8 cellular contexts compared by ENCODE assay signal in the genomic region with DNA sequence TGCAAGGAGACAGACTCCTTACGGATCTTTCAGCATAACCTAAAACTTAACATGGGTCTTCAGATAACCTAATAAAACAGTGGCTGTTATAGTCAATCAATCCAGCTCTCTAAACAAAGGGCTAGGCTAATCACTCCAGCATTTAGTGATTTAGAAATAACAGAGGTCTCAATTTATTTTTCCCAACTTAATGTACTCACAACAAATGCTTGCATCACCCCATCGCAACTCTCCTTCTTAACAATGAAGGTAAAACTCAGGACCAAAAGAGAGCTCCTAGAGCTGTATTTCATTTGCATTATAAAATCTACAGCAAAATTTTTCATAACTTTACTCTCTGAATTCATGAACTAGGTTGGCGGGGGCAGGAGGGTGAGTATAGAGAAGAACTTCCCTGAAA. TPM values are rescaled to one million over a fixed set of nuclear protein-coding genes. Genes with fewer than 3 reads are reported as not detected.
DNase-seq lines count a peak whose midpoint lies in the region; ATAC-seq and TF ChIP-seq lines count a peak whose summit lies in the region.

No MANE protein-coding gene starts in this region.

- no peak for TF ChIP-seq CTCF in suprapubic skin (IDR thresholded peaks at IDR 0.05)

- 64% methylated on average over 3 of the region's 3 CpGs for WGBS in suprapubic skin
- WGBS in aorta, 2 donors, result 62 to 63% methylated on average over 3 of the region's 3 CpGs

- no peak for ATAC-seq in activated CD8-positive, alpha-beta memory T cell treated with anti-CD3 and anti-CD28 coated beads, Interleukin-2, amount 10 ng/mL, durations not matched to agents 7 days and 5 days
- ATAC-seq in activated T-helper 17 cell treated with anti-CD3 and anti-CD28 coated beads, Interleukin-2, amount 50 U/mL, for 72 hours (replicated peaks), result no peak
- no peak for ATAC-seq in aorta (ENCODE audit: low FRiP score)

- H3K36me3 ChIP-seq in suprapubic skin (no peaks in the 10 kb centered on the region), aorta (ENCODE audit: control insufficient read depth in 1 of 2, insufficient read depth in 2 of 2, low read length in 1 of 2) (no peaks in the 10 kb centered on the region)

- CTCF ChIA-PET in activated CD8-positive, alpha-beta memory T cell treated with anti-CD3 and anti-CD28 coated beads, Interleukin-2, amount 10 ng/mL, durations not matched to agents 7 days and 5 days (lab: Charles Lee), result interaction anchor here (0.7 to 1.9 kb wide), 5 partner anchors 9 to 273 kb away, joined by 3 to 4 read pairs (median 4); a partner anchor contains a TSS

- H3K4me1 ChIP-seq in suprapubic skin (peaks cover 39% of the 10 kb centered on the region), aorta (ENCODE audit: control insufficient read depth in 1 of 2, insufficient read depth in 2 of 2, low read length in 2 of 2) (no peaks in the 10 kb centered on the region)

- peak overlapping the region; percentile 96 for H3K27ac Mint-ChIP-seq in activated CD8-positive, alpha-beta memory T cell treated with anti-CD3 and anti-CD28 coated beads, Interleukin-2, amount 10 ng/mL, durations not matched to agents 7 days and 5 days
- peak overlapping the region; percentile 94 for H3K27ac Mint-ChIP-seq in activated T-helper 17 cell treated with anti-CD3 and anti-CD28 coated beads, Interleukin-2, amount 50 U/mL, for 72 hours
- peak overlapping the region; percentile 90 to 99 (median 98) for H3K27ac Mint-ChIP-seq in immature natural killer cell

- no peak for DNase-seq in activated CD8-positive, alpha-beta memory T cell treated with anti-CD3 and anti-CD28 coated beads, Interleukin-2, amount 10 ng/mL, durations not matched to agents 7 days and 5 days
- no peak for DNase-seq in activated CD8-positive, alpha-beta memory T cell treated with anti-CD3 and anti-CD28 coated beads for 24 hours
- DNase-seq in immature natural killer cell (no peak), suprapubic skin (ENCODE audit: low spot score in 2 of 2) (no peak), NCI-H524 treated with DMSO at 0.1 percent for 48 hours (lab: John Stamatoyannopoulos, UW) (no peak), posterior cingulate gyrus (no peak), aorta (no peak)

- H3K27me3 ChIP-seq in suprapubic skin, result no peaks in the 10 kb centered on the region
- H3K27me3 ChIP-seq in aorta (ENCODE audit: control insufficient read depth in 1 of 2, insufficient read depth in 2 of 2, low read length in 1 of 2), result no peaks in the 10 kb centered on the region

- peaks cover 48% of the 10 kb centered on the region for H3K4me1 Mint-ChIP-seq in activated CD8-positive, alpha-beta memory T cell treated with anti-CD3 and anti-CD28 coated beads, Interleukin-2, amount 10 ng/mL, durations not matched to agents 7 days and 5 days
- peaks cover 29% of the 10 kb centered on the region for H3K4me1 Mint-ChIP-seq in activated T-helper 17 cell treated with anti-CD3 and anti-CD28 coated beads, Interleukin-2, amount 50 U/mL, for 72 hours
- peaks cover 64 to 81% of the 10 kb centered on the region in 2 donors for H3K4me1 Mint-ChIP-seq in immature natural killer cell

- H3K9me3 ChIP-seq in suprapubic skin (no peaks in the 10 kb centered on the region), aorta (ENCODE audit: control insufficient read depth, low read length) (no peaks in the 10 kb centered on the region)

- peaks cover 14% of the 10 kb centered on the region for H3K36me3 Mint-ChIP-seq in activated CD8-positive, alpha-beta memory T cell treated with anti-CD3 and anti-CD28 coated beads, Interleukin-2, amount 10 ng/mL, durations not matched to agents 7 days and 5 days
- H3K36me3 Mint-ChIP-seq in activated T-helper 17 cell treated with anti-CD3 and anti-CD28 coated beads, Interleukin-2, amount 50 U/mL, for 72 hours (ENCODE audit: low read depth), result no peaks in the 10 kb centered on the region
- H3K36me3 Mint-ChIP-seq in immature natural killer cell, result no peaks in the 10 kb centered on the region

- no peak overlapping the region for H3K27ac ChIP-seq in suprapubic skin
- no peak overlapping the region for H3K27ac ChIP-seq in aorta (ENCODE audit: low read depth in 1 of 2, low read length in 2 of 2)

- no peak for TF ChIP-seq POLR2A in suprapubic skin (IDR thresholded peaks at IDR 0.05)

- H3K4me3 Mint-ChIP-seq in activated CD8-positive, alpha-beta memory T cell treated with anti-CD3 and anti-CD28 coated beads, Interleukin-2, amount 10 ng/mL, durations not matched to agents 7 days and 5 days, result peak overlapping the region; percentile 86
- peak overlapping the region; percentile 94 for H3K4me3 Mint-ChIP-seq in activated T-helper 17 cell treated with anti-CD3 and anti-CD28 coated beads, Interleukin-2, amount 50 U/mL, for 72 hours
- H3K4me3 Mint-ChIP-seq in immature natural killer cell, result peak overlapping the region; percentile 95 to 96 (median 96)

- intact Hi-C loops in posterior cingulate gyrus (cut with DNase I), result loop anchor here (10.0 kb wide), 1 partner anchor 575 kb away; a partner anchor contains a TSS
- intact Hi-C loops in aorta (cut with DNase I), result no loop called here

- H3K4me3 ChIP-seq in suprapubic skin (peak overlapping the region; percentile 90), aorta (ENCODE audit: low read length in 2 of 2) (peak overlapping the region in 1 of 2 donors; percentile 68)

- H3K27me3 Mint-ChIP-seq in activated CD8-positive, alpha-beta memory T cell treated with anti-CD3 and anti-CD28 coated beads, Interleukin-2, amount 10 ng/mL, durations not matched to agents 7 days and 5 days, result no peaks in the 10 kb centered on the region
- H3K27me3 Mint-ChIP-seq in activated T-helper 17 cell treated with anti-CD3 and anti-CD28 coated beads, Interleukin-2, amount 50 U/mL, for 72 hours, result no peaks in the 10 kb centered on the region
- peaks cover 6 to 10% (median 7%) of the 10 kb centered on the region in 3 donors for H3K27me3 Mint-ChIP-seq in immature natural killer cell (ENCODE audit: low read depth in 3 of 3)

- H3K9me3 Mint-ChIP-seq in activated CD8-positive, alpha-beta memory T cell treated with anti-CD3 and anti-CD28 coated beads, Interleukin-2, amount 10 ng/mL, durations not matched to agents 7 days and 5 days (ENCODE audit: low read depth), result no peaks in the 10 kb centered on the region
- H3K9me3 Mint-ChIP-seq in activated T-helper 17 cell treated with anti-CD3 and anti-CD28 coated beads, Interleukin-2, amount 50 U/mL, for 72 hours, result no peaks in the 10 kb centered on the region
- no peaks in the 10 kb centered on the region for H3K9me3 Mint-ChIP-seq in immature natural killer cell

- no peak for TF ChIP-seq EP300 in suprapubic skin (IDR thresholded peaks at IDR 0.05)

RNA-seq across cellular contexts. Expression of a gene that starts 1.1 kb away (rescaled TPM):
- total RNA-seq in activated CD8-positive, alpha-beta memory T cell treated with anti-CD3 and anti-CD28 coated beads, Interleukin-2, amount 10 ng/mL, durations not matched to agents 7 days and 5 days, result 10 to 100 TPM; 36.3 to 38.6 TPM
- 10 to 100 TPM; 19.3 to 20.4 TPM for total RNA-seq in activated T-helper 17 cell treated with anti-CD3 and anti-CD28 coated beads, Interleukin-2, amount 50 U/mL, for 72 hours
- polyA plus RNA-seq in immature natural killer cell (10 to 100 TPM in 1 of 3 donors, 1 to 10 TPM in 2; 5.5 to 13.1 (median 6.9) TPM), aorta (1 to 10 TPM; 2.8 to 3.0 TPM)
- total RNA-seq in suprapubic skin (10 to 100 TPM in 3 of 4 donors, 1 to 10 TPM in 1; 8.6 to 17.4 (median 15.3) TPM), aorta (1 to 10 TPM; 7.1 to 9.7 TPM)

RNA-seq across cellular contexts. Expression of a gene that starts 25.5 kb away (rescaled TPM):
- 10 to 100 TPM; 27.6 to 33.1 TPM for total RNA-seq in activated CD8-positive, alpha-beta memory T cell treated with anti-CD3 and anti-CD28 coated beads, Interleukin-2, amount 10 ng/mL, durations not matched to agents 7 days and 5 days
- 10 to 100 TPM; 18.6 to 24.4 TPM for total RNA-seq in activated T-helper 17 cell treated with anti-CD3 and anti-CD28 coated beads, Interleukin-2, amount 50 U/mL, for 72 hours
- polyA plus RNA-seq in immature natural killer cell (10 to 100 TPM; 61.0 to 90.6 (median 71.1) TPM), aorta (10 to 100 TPM; 31.7 to 35.2 TPM)
- total RNA-seq in suprapubic skin (10 to 100 TPM; 36.3 to 59.5 (median 39.3) TPM), aorta (10 to 100 TPM; 35.3 to 35.7 TPM)
